ENCODE assay signal across 13 cellular contexts in genomic region chr7:105924950-105925349, GRCh38.
DNase-seq lines count a peak whose midpoint lies in the region; ATAC-seq lines count a peak whose summit lies in the region.
"Had no signal": no experiment of that assay in that cellular context is flagged by ENCODE, and none has a peak within 500 bp of the region (broad histone marks: within the 10 kb centered on the region; RNA-seq: fewer than 3 reads in every experiment).

No MANE protein-coding gene starts in this region.

- peaks cover 5% of the 10 kb centered on the region for H3K9me3 Mint-ChIP-seq in activated T-cell treated with anti-CD3 and anti-CD28 coated beads, Interleukin-2, amount 50 U/mL, for 24 hours
- H3K9me3 Mint-ChIP-seq in T-helper 1 cell treated with Interleukin-12 subunit alpha and Interleukin-12 subunit beta and Interleukin-4 antibody, amounts not matched to agents 30 μg/mL and 1 μg/mL, for 36 hours: peaks cover 16% of the 10 kb centered on the region
- H3K9me3 Mint-ChIP-seq in central memory CD8-positive, alpha-beta T cell: no peaks in the 10 kb centered on the region
- H3K9me3 Mint-ChIP-seq in stimulated activated naive CD8-positive, alpha-beta T cell treated with anti-CD3 and anti-CD28 coated beads, Interleukin-15, amount 100 ng/mL, for 72 hours: peaks cover 5 to 11% of the 10 kb centered on the region in 2 donors

- peaks cover 2% of the 10 kb centered on the region for H3K27me3 Mint-ChIP-seq in activated T-cell treated with anti-CD3 and anti-CD28 coated beads, Interleukin-2, amount 50 U/mL, for 24 hours
- peaks cover 45% of the 10 kb centered on the region for H3K27me3 Mint-ChIP-seq in T-helper 1 cell treated with Interleukin-12 subunit alpha and Interleukin-12 subunit beta and Interleukin-4 antibody, amounts not matched to agents 30 μg/mL and 1 μg/mL, for 36 hours (ENCODE audit: low read depth)
- H3K27me3 Mint-ChIP-seq in central memory CD8-positive, alpha-beta T cell: no peaks in the 10 kb centered on the region
- peaks cover 15% of the 10 kb centered on the region for H3K27me3 Mint-ChIP-seq in stimulated activated naive CD8-positive, alpha-beta T cell treated with anti-CD3 and anti-CD28 coated beads, Interleukin-15, amount 100 ng/mL, for 72 hours

- peak overlapping the region; percentile 7 for H3K4me3 Mint-ChIP-seq in activated T-cell treated with anti-CD3 and anti-CD28 coated beads, Interleukin-2, amount 50 U/mL, for 24 hours
- H3K4me3 Mint-ChIP-seq in T-helper 1 cell treated with Interleukin-12 subunit alpha and Interleukin-12 subunit beta and Interleukin-4 antibody, amounts not matched to agents 30 μg/mL and 1 μg/mL, for 36 hours: no peak overlapping the region
- no peak overlapping the region for H3K4me3 Mint-ChIP-seq in central memory CD8-positive, alpha-beta T cell
- peak overlapping the region; percentile 36 to 63 for H3K4me3 Mint-ChIP-seq in stimulated activated naive CD8-positive, alpha-beta T cell treated with anti-CD3 and anti-CD28 coated beads, Interleukin-15, amount 100 ng/mL, for 72 hours

- H3K27ac Mint-ChIP-seq in activated T-cell treated with anti-CD3 and anti-CD28 coated beads, Interleukin-2, amount 50 U/mL, for 24 hours: peak overlapping the region; percentile 53
- peak overlapping the region; percentile 18 for H3K27ac Mint-ChIP-seq in T-helper 1 cell treated with Interleukin-12 subunit alpha and Interleukin-12 subunit beta and Interleukin-4 antibody, amounts not matched to agents 30 μg/mL and 1 μg/mL, for 36 hours
- peak overlapping the region; percentile 55 for H3K27ac Mint-ChIP-seq in central memory CD8-positive, alpha-beta T cell (ENCODE audit: low read depth)
- H3K27ac Mint-ChIP-seq in stimulated activated naive CD8-positive, alpha-beta T cell treated with anti-CD3 and anti-CD28 coated beads, Interleukin-15, amount 100 ng/mL, for 72 hours: no peak overlapping the region

- peaks cover 34% of the 10 kb centered on the region for H3K4me1 Mint-ChIP-seq in activated T-cell treated with anti-CD3 and anti-CD28 coated beads, Interleukin-2, amount 50 U/mL, for 24 hours (ENCODE audit: low read depth)
- peaks cover 13% of the 10 kb centered on the region for H3K4me1 Mint-ChIP-seq in T-helper 1 cell treated with Interleukin-12 subunit alpha and Interleukin-12 subunit beta and Interleukin-4 antibody, amounts not matched to agents 30 μg/mL and 1 μg/mL, for 36 hours (ENCODE audit: low read depth)
- H3K4me1 Mint-ChIP-seq in central memory CD8-positive, alpha-beta T cell: peaks cover 23% of the 10 kb centered on the region
- peaks cover 48% of the 10 kb centered on the region for H3K4me1 Mint-ChIP-seq in stimulated activated naive CD8-positive, alpha-beta T cell treated with anti-CD3 and anti-CD28 coated beads, Interleukin-15, amount 100 ng/mL, for 72 hours

- H3K36me3 Mint-ChIP-seq in activated T-cell treated with anti-CD3 and anti-CD28 coated beads, Interleukin-2, amount 50 U/mL, for 24 hours (ENCODE audit: low read depth): peaks cover 1% of the 10 kb centered on the region
- peaks cover 5% of the 10 kb centered on the region for H3K36me3 Mint-ChIP-seq in T-helper 1 cell treated with Interleukin-12 subunit alpha and Interleukin-12 subunit beta and Interleukin-4 antibody, amounts not matched to agents 30 μg/mL and 1 μg/mL, for 36 hours (ENCODE audit: low read depth)
- peaks cover 5% of the 10 kb centered on the region for H3K36me3 Mint-ChIP-seq in central memory CD8-positive, alpha-beta T cell (ENCODE audit: insufficient read depth)

- no peak for DNase-seq in activated T-cell treated with anti-CD3 and anti-CD28 coated beads, Interleukin-2, amount 50 U/mL, for 24 hours
- DNase-seq in activated T-cell treated with anti-CD3 and anti-CD28 coated beads, Interleukin-2, amount 50 U/mL, for 1 hour: no peak
- DNase-seq in central memory CD8-positive, alpha-beta T cell (ENCODE audit: low spot score in 2 of 2): no peak
- DNase-seq in stimulated activated naive CD8-positive, alpha-beta T cell treated with anti-CD3 and anti-CD28 coated beads, Interleukin-15, amount 100 ng/mL, for 72 hours: peak; percentile 57 to 78
- DNase-seq in NCI-H1092 treated with DMSO at 0.1 percent for 48 hours (lab: John Stamatoyannopoulos, UW) (no peak), HUDEP-2 (lab: John Stamatoyannopoulos, UW; ENCODE audit: unreplicated experiment in 76 of 76) (no peak)
- DNase-seq: ACHN; activated CD8-positive, alpha-beta memory T cell treated with anti-CD3 and anti-CD28 coated beads, Interleukin-2, amount 50 U/mL, for 48 hours; NCI-H69; T-helper 9 cell; uterus had no signal

- ATAC-seq in central memory CD8-positive, alpha-beta T cell (replicated peaks; ENCODE audit: extremely low read depth, poor library complexity, severe bottlenecking): peak; percentile 79
- peak; percentile 97 for ATAC-seq in stimulated activated naive CD8-positive, alpha-beta T cell treated with anti-CD3 and anti-CD28 coated beads, Interleukin-15, amount 100 ng/mL, for 72 hours
- ATAC-seq in HG03469 (IDR thresholded peaks at IDR 0.05; ENCODE audit: unreplicated experiment): no peak

Comparison
In these comparisons a context has a peak if more than half of its experiments do, and no peak if none do; other contexts are left out.
1. DNase-seq: peak in stimulated activated naive CD8-positive, alpha-beta T cell treated with anti-CD3 and anti-CD28 coated beads, Interleukin-15, amount 100 ng/mL, for 72 hours (2 of 2); none in activated T-cell treated with anti-CD3 and anti-CD28 coated beads, Interleukin-2, amount 50 U/mL, for 24 hours (single experiment), activated T-cell treated with anti-CD3 and anti-CD28 coated beads, Interleukin-2, amount 50 U/mL, for 1 hour (single experiment), central memory CD8-positive, alpha-beta T cell (0 of 2), NCI-H1092 treated with DMSO at 0.1 percent for 48 hours (single experiment) and HUDEP-2 (0 of 76).
2. H3K27ac Mint-ChIP-seq: peak in activated T-cell treated with anti-CD3 and anti-CD28 coated beads, Interleukin-2, amount 50 U/mL, for 24 hours (single experiment), T-helper 1 cell treated with Interleukin-12 subunit alpha and Interleukin-12 subunit beta and Interleukin-4 antibody, amounts not matched to agents 30 μg/mL and 1 μg/mL, for 36 hours (single experiment) and central memory CD8-positive, alpha-beta T cell (single experiment); none in stimulated activated naive CD8-positive, alpha-beta T cell treated with anti-CD3 and anti-CD28 coated beads, Interleukin-15, amount 100 ng/mL, for 72 hours (0 of 2).
3. H3K4me3 Mint-ChIP-seq: peak in activated T-cell treated with anti-CD3 and anti-CD28 coated beads, Interleukin-2, amount 50 U/mL, for 24 hours (single experiment) and stimulated activated naive CD8-positive, alpha-beta T cell treated with anti-CD3 and anti-CD28 coated beads, Interleukin-15, amount 100 ng/mL, for 72 hours (2 of 2); none in T-helper 1 cell treated with Interleukin-12 subunit alpha and Interleukin-12 subunit beta and Interleukin-4 antibody, amounts not matched to agents 30 μg/mL and 1 μg/mL, for 36 hours (single experiment) and central memory CD8-positive, alpha-beta T cell (single experiment).